In the genomic region with DNA sequence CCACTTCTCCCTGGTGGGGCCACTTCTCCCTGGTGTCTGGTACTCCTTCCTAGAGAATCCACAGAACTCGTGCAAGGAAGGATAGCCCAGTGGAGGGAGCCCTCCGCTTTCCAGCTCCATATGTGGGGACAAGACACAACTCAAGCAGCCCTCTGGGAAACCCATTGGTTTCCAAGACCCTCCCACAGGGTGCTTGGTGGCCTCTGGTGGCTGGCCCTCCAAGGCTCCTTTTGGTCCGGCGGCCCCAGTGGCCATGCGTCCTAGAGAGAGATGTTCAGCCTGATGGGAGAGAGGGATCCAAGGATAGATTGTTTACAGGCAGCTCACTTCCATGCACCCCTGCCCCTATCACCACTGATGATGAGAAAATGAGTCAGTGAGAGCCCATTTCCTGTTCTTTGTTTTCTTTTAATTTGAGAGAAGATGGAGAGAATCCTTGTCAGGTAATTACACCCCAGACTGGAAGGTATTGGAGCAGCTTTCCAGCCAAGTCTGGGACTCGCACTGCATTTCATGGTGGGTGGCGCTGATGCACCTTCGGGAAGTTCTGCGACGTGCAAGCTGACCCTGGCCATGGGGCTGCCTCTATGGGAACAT, we compare ENCODE assay signal across 22 cellular contexts.
DNase-seq lines count a peak whose midpoint lies in the region; TF ChIP-seq lines count a peak whose summit lies in the region.
"Had no signal": no experiment of that assay in that cellular context is flagged by ENCODE, and none has a peak within 500 bp of the region (broad histone marks: within the 10 kb centered on the region; RNA-seq: fewer than 3 reads in every experiment).

No MANE protein-coding gene starts in this region.

- POLR2A ChIA-PET in RWPE1 (lab: Yijun Ruan, JAX; ENCODE audit: low non-redundant PET): no interaction called here

- peak; percentile 57 for DNase-seq in ELR (ENCODE audit: low read depth)
- peak; percentile 70 for DNase-seq in M059J (ENCODE audit: low read depth)
- DNase-seq in choroid plexus epithelial cell (ENCODE audit: low read depth): peak; percentile 27
- DNase-seq in kidney tubule cell (ENCODE audit: low spot score): peak; percentile 47
- DNase-seq in SKM-1 treated with dmso at 0.1 percent for 144 hours (lab: John Stamatoyannopoulos, UW; ENCODE audit: unreplicated experiment): no peak
- DNase-seq in mesenteric fat pad (ENCODE audit: low spot score): no peak
- DNase-seq in HuH-7 (ENCODE audit: low spot score): no peak
- DNase-seq in RWPE1 (ENCODE audit: low spot score): no peak
- DNase-seq: activated CD8-positive, alpha-beta T cell treated with anti-CD3 and anti-CD28 coated beads for 36 hours; activated naive CD8-positive, alpha-beta T cell treated with anti-CD3 and anti-CD28 coated beads, Interleukin-2, amount 10 ng/mL, durations not matched to agents 7 days and 5 days; central memory CD4-positive, alpha-beta T cell; KBM-7; NCI-H1417 treated with DMSO at 0.1 percent for 48 hours; NK-92 treated with Interleukin-12 subunit alpha and Interleukin-12 subunit beta, amount 100 ng/mL, for 24 hours; ovary; PC-9; small intestine; stimulated activated CD8-positive, alpha-beta memory T cell treated with anti-CD3 and anti-CD28 coated beads, Interleukin-4, amount 100 ng/mL, for 48 hours; stimulated activated naive CD8-positive, alpha-beta T cell treated with anti-CD3 and anti-CD28 coated beads, Interleukin-15, amount 100 ng/mL, for 72 hours; thyroid gland had no signal

- CTCF ChIA-PET in RWPE1 (lab: Yijun Ruan, JAX): interaction anchor here (0.7 kb wide), 1 partner anchor 29 kb away, joined by 3 read pairs; no protein-coding TSS in a partner anchor

- TF ChIP-seq CTCF in choroid plexus epithelial cell (conservative IDR thresholded peaks at IDR 0.05; ENCODE audit: low read depth, low read length): no peak
- no peak for TF ChIP-seq CTCF in RWPE1 (conservative IDR thresholded peaks at IDR 0.05; ENCODE audit: low read depth)

- no peak overlapping the region; the same call in 1 of the 2 replicates for H3K27ac ChIP-seq in RWPE1
- H3K27ac ChIP-seq: C4-2B, ovary, PC-9, thyroid gland had no signal

- H3K4me3 ChIP-seq in choroid plexus epithelial cell (ENCODE audit: low read depth, low read length): no peak overlapping the region
- H3K4me3 ChIP-seq: GM23338, ovary, PC-9, thyroid gland had no signal

Comparison
In these comparisons a context has a peak if more than half of its experiments do, and no peak if none do; other contexts are left out.
1. DNase-seq: peak in ELR (single experiment), M059J (single experiment), choroid plexus epithelial cell (single experiment) and kidney tubule cell (single experiment); none in SKM-1 treated with dmso at 0.1 percent for 144 hours (single experiment), mesenteric fat pad (single experiment), HuH-7 (single experiment) and RWPE1 (single experiment).